Comparison of ENCODE assay signal across 28 cellular contexts in the genomic region with DNA sequence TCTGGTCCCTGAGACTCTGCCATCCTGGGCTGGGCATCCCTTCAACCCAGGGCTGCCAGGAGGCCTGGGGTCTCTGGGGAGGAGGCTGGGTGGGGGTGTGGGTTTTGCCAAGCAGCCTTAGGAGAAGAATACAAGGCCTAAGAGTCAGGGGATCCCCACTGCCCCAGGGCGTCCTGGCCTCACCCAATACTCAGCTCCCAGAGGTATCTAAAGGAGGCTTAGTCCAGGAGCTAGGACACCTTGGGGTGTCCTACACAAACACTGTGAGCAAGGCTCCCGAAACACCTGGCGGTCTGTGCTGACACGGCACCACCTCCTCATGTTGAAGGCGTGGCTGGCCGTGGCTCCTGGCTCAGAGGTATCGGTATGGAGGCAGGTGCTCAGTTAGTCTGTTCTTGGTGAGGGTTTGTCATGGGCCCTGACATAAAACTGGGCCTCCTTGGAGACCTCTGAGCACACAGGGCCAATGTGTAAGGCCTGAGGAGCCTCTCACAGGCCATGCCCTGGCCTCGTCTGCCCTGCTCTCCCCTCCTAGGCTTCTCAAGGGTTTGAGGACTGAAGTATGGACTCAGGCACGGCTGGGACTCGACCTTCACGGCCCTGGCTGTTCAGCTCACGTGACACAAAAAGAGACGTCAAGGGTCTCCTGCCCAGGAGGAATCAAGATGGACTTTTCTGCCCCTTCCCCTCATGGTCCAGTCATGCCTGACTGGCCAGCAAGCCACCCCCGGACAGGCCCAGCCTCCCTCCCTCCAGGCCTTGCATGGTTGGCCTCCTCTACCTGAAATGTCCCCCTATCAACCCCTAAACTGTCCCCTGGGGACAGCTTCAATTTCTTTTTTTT.
"Had no signal": no experiment of that assay in that cellular context is flagged by ENCODE, and none has a peak within 500 bp of the region (broad histone marks: within the 10 kb centered on the region; RNA-seq: fewer than 3 reads in every experiment).

No MANE protein-coding gene starts in this region.

- ATAC-seq: activated CD8-positive, alpha-beta memory T cell treated with anti-CD3 and anti-CD28 coated beads, Interleukin-2, amount 10 ng/mL, durations not matched to agents 7 days and 5 days; activated CD8-positive, alpha-beta T cell treated with anti-CD3 and anti-CD28 coated beads for 36 hours; effector memory CD8-positive, alpha-beta T cell; esophagus mucosa; right cardiac atrium; stimulated activated naive CD8-positive, alpha-beta T cell treated with anti-CD3 and anti-CD28 coated beads, Interleukin-15, Interleukin-2, amounts not matched to agents 100 U/mL and 50 U/mL, for 24 hours had no signal

- H3K4me1 Mint-ChIP-seq: memory B cell had no signal

- H3K9me3 ChIP-seq: adrenal gland, ascending aorta, colonic mucosa, ovary, psoas muscle, thyroid gland had no signal

- H3K27ac Mint-ChIP-seq: activated CD4-positive, alpha-beta T cell treated with anti-CD3 and anti-CD28 coated beads, Interleukin-2, amount 10 ng/mL, durations not matched to agents 7 days and 5 days; activated CD8-positive, alpha-beta memory T cell treated with anti-CD3 and anti-CD28 coated beads, Interleukin-2, amount 10 ng/mL, durations not matched to agents 7 days and 5 days; activated CD8-positive, alpha-beta T cell treated with anti-CD3 and anti-CD28 coated beads for 36 hours; activated naive CD8-positive, alpha-beta T cell; effector memory CD8-positive, alpha-beta T cell; memory B cell; T-helper 2 cell treated with Interferon-gamma antibody and Interleukin-4, amounts not matched to agents 5 μg/mL and 100 μg/mL, for 36 hours had no signal

- DNase-seq: activated CD4-positive, alpha-beta T cell treated with anti-CD3 and anti-CD28 coated beads, Interleukin-2, amount 10 ng/mL, durations not matched to agents 7 days and 5 days; activated CD4-positive, CD25-positive, alpha-beta regulatory T cell treated with anti-CD3 and anti-CD28 coated beads, Interleukin-2, amount 50 U/mL, for 72 hours; activated CD8-positive, alpha-beta memory T cell treated with anti-CD3 and anti-CD28 coated beads, Interleukin-2, amount 10 ng/mL, durations not matched to agents 7 days and 5 days; activated CD8-positive, alpha-beta T cell treated with anti-CD3 and anti-CD28 coated beads for 36 hours; activated naive CD4-positive, alpha-beta T cell; activated T-cell treated with anti-CD3 and anti-CD28 coated beads for 4 hours; adrenal gland; colonic mucosa; dorsolateral prefrontal cortex; effector memory CD8-positive, alpha-beta T cell; hippocampal formation; ovary; psoas muscle; right cardiac atrium; stimulated activated CD4-positive, alpha-beta T cell treated with anti-CD3 and anti-CD28 coated beads, Interleukin-4, amount 100 ng/mL, for 24 hours; stimulated activated naive CD8-positive, alpha-beta T cell treated with anti-CD3 and anti-CD28 coated beads, Interleukin-15, Interleukin-2, amounts not matched to agents 100 U/mL and 50 U/mL, for 24 hours; substantia nigra; SW 1271; thyroid gland had no signal

- H3K4me3 Mint-ChIP-seq: activated CD4-positive, alpha-beta T cell treated with anti-CD3 and anti-CD28 coated beads, Interleukin-2, amount 10 ng/mL, durations not matched to agents 7 days and 5 days; activated CD8-positive, alpha-beta memory T cell treated with anti-CD3 and anti-CD28 coated beads, Interleukin-2, amount 10 ng/mL, durations not matched to agents 7 days and 5 days; activated CD8-positive, alpha-beta T cell treated with anti-CD3 and anti-CD28 coated beads for 36 hours; activated naive CD8-positive, alpha-beta T cell; effector memory CD8-positive, alpha-beta T cell; memory B cell; neural crest cell; T-helper 2 cell treated with Interferon-gamma antibody and Interleukin-4, amounts not matched to agents 5 μg/mL and 100 μg/mL, for 36 hours had no signal

- H3K4me1 ChIP-seq: adrenal gland, ascending aorta, colonic mucosa, psoas muscle, thyroid gland had no signal

- H3K36me3 ChIP-seq: adrenal gland, ascending aorta, colonic mucosa, ovary, thyroid gland had no signal

- H3K9me3 Mint-ChIP-seq: activated CD4-positive, alpha-beta T cell treated with anti-CD3 and anti-CD28 coated beads, Interleukin-2, amount 10 ng/mL, durations not matched to agents 7 days and 5 days; activated CD8-positive, alpha-beta T cell treated with anti-CD3 and anti-CD28 coated beads for 36 hours; effector memory CD8-positive, alpha-beta T cell; memory B cell; neural crest cell; T-helper 2 cell treated with Interferon-gamma antibody and Interleukin-4, amounts not matched to agents 5 μg/mL and 100 μg/mL, for 36 hours had no signal

- H3K36me3 Mint-ChIP-seq: activated CD8-positive, alpha-beta memory T cell treated with anti-CD3 and anti-CD28 coated beads, Interleukin-2, amount 10 ng/mL, durations not matched to agents 7 days and 5 days; activated naive CD8-positive, alpha-beta T cell; memory B cell had no signal

- H3K27ac ChIP-seq: adrenal gland, ascending aorta, colonic mucosa, dorsolateral prefrontal cortex, ovary, psoas muscle, thyroid gland, VCaP had no signal

- H3K27me3 ChIP-seq: adrenal gland, ascending aorta, colonic mucosa, dorsolateral prefrontal cortex, ovary, thyroid gland had no signal

- H3K27me3 Mint-ChIP-seq: activated CD4-positive, alpha-beta T cell treated with anti-CD3 and anti-CD28 coated beads, Interleukin-2, amount 10 ng/mL, durations not matched to agents 7 days and 5 days; activated CD8-positive, alpha-beta T cell treated with anti-CD3 and anti-CD28 coated beads for 36 hours; activated naive CD8-positive, alpha-beta T cell had no signal

- FAIRE-seq: endothelial cell of umbilical vein, frontal cortex had no signal

- H3K4me3 ChIP-seq: adrenal gland, ascending aorta, colonic mucosa, dorsolateral prefrontal cortex, ovary, psoas muscle, thyroid gland had no signal
